6 cellular contexts compared by ENCODE assay signal in the genomic region with DNA sequence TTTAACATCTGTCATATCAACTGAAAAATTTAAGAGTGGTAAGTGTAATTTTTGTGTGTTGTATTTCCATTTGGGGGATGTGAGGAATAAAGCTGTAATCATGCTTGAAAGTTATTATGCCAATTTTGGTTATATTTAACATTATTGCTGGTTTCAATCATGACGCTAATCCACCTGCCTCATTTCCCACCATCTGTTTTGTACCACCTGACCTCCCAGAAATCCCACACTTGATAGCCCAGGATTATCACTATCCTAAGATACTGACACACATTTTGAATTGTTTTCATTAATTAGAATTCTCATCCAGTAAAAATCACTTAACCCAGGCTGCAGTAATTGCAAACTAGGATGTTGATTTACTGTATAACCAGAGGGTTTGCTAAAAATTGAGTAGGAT.
"Had no signal": no experiment of that assay in that cellular context is flagged by ENCODE, and none has a peak within 500 bp of the region (broad histone marks: within the 10 kb centered on the region; RNA-seq: fewer than 3 reads in every experiment).

No MANE protein-coding gene starts in this region.

- H3K27ac ChIP-seq: HL-60 had no signal

- FAIRE-seq: HepG2, HTR-8/SVneo, K562 had no signal

- ATAC-seq: HepG2, K562 had no signal

- DNase-seq: IMR-90, KBM-7 had no signal

- H3K4me3 ChIP-seq: K562 had no signal
